In the genomic region with DNA sequence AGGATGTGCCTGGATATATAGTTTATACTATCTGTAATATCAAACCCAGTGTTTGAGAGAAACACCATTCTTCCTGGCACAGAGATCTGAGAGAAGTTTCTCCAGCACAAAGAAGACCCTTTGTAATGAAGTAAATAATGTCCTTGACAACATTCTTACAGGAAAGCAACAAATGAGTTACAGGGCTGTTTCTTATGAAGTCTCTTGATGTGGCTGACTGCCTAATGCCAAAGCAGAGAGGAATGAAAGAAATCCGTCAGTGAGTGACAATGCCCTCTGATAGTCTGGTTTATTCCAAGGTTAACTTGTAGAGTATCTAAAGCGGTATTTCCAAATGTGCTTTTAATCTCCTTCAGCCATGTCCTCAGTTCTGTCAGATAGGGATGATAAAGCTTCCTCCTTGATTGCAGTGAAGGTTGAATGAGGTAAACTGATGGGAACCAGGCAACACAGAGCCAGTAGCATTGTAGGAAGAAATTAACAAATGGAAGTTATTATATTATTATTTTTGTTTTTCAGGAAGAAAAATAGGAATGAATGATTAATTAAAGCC, we compare ENCODE assay signal across 18 cellular contexts.
A peak's percentile ranks its signal among the peaks of the same experiment; 100 is the strongest.
DNase-seq lines count a peak whose midpoint lies in the region; ATAC-seq, FAIRE-seq and TF ChIP-seq lines count a peak whose summit lies in the region.
"Had no signal": no experiment of that assay in that cellular context is flagged by ENCODE, and none has a peak within 500 bp of the region (broad histone marks: within the 10 kb centered on the region; RNA-seq: fewer than 3 reads in every experiment).

No MANE protein-coding gene starts in this region.

- no peak for TF ChIP-seq RAD21 in A549 (conservative IDR thresholded peaks at IDR 0.05 in 1 of 2, IDR thresholded peaks at IDR 0.05 in 1 of 2)

- DNase-seq in A549 (ENCODE audit: low read depth in 1 of 2, low spot score in 1 of 2) = no peak
- peak; percentile 30 for DNase-seq in RPMI7951 (ENCODE audit: low read depth)
- DNase-seq in astrocyte of the hippocampus (ENCODE audit: low read depth, low spot score) = peak; percentile 60
- DNase-seq in CD4-positive, alpha-beta memory T cell = no peak
- no peak for DNase-seq in mucosa of gallbladder (ENCODE audit: low spot score)
- DNase-seq in anterior cingulate cortex (lab: John Stamatoyannopoulos, UW) = no peak
- DNase-seq in islet precursor cell = no peak
- DNase-seq: AML-193, Caco-2, DMS153, KG1, NCI-H1436 treated with DMSO at 0.1 percent for 48 hours, NCI-H2029 treated with DMSO at 0.1 percent for 48 hours, NCI-H2171 treated with DMSO at 0.1 percent for 48 hours, NCI-H748 treated with DMSO at 0.1 percent for 48 hours had no signal

- POLR2A ChIA-PET in A549 (lab: Yijun Ruan, JAX) = no interaction called here
- POLR2A ChIA-PET in CD4-positive, alpha-beta memory T cell (lab: Charles Lee; ENCODE audit: partially characterized antibody) = no interaction called here

- CTCF ChIA-PET in A549 (lab: Yijun Ruan, JAX) = no interaction called here
- CTCF ChIA-PET in CD4-positive, alpha-beta memory T cell (lab: Charles Lee; ENCODE audit: partially characterized antibody) = no interaction called here

- no peaks in the 10 kb centered on the region for H3K9me3 ChIP-seq in A549
- H3K9me3 ChIP-seq in CD4-positive, alpha-beta memory T cell (ENCODE audit: control insufficient read depth in 1 of 2, low read length in 2 of 2) = no peaks in the 10 kb centered on the region
- H3K9me3 ChIP-seq: Caco-2 had no signal

- no peaks in the 10 kb centered on the region for H3K36me3 Mint-ChIP-seq in nephron (ENCODE audit: low read depth)
- no peaks in the 10 kb centered on the region for H3K36me3 Mint-ChIP-seq in CD4-positive, alpha-beta memory T cell
- H3K36me3 Mint-ChIP-seq: CD14-positive monocyte had no signal

- H3K4me1 Mint-ChIP-seq in nephron = peaks cover 65% of the 10 kb centered on the region
- no peaks in the 10 kb centered on the region for H3K4me1 Mint-ChIP-seq in CD4-positive, alpha-beta memory T cell

- no peak for ATAC-seq in A549

- H3K4me2 ChIP-seq in A549 = no peak overlapping the region

- intact Hi-C loops in CD4-positive, alpha-beta memory T cell (cut with micrococcal nuclease) = no loop called here

- WGBS in A549 (ENCODE audit: missing lambda C conversion rate) = 72% methylated on average over 2 of the region's 2 CpGs

- H3K4me3 Mint-ChIP-seq in nephron = no peak overlapping the region
- no peak overlapping the region for H3K4me3 Mint-ChIP-seq in CD4-positive, alpha-beta memory T cell
- H3K4me3 Mint-ChIP-seq: CD14-positive monocyte had no signal

- H3K4me1 ChIP-seq in A549 = no peaks in the 10 kb centered on the region
- H3K4me1 ChIP-seq in CD4-positive, alpha-beta memory T cell (ENCODE audit: insufficient read depth, low read length) = no peaks in the 10 kb centered on the region
- H3K4me1 ChIP-seq: Caco-2 had no signal

- no peak for TF ChIP-seq EP300 in A549 (IDR thresholded peaks at IDR 0.05)

- H3K27me3 ChIP-seq in CD4-positive, alpha-beta memory T cell (ENCODE audit: insufficient read depth, low read length) = no peaks in the 10 kb centered on the region

- TF ChIP-seq CTCF in A549 (IDR thresholded peaks at IDR 0.05) = no peak
- TF ChIP-seq CTCF in nephron (IDR thresholded peaks at IDR 0.05; ENCODE audit: unreplicated experiment in 3 of 3) = no peak

- no peak for TF ChIP-seq POLR2A in A549 (IDR thresholded peaks at IDR 0.05; ENCODE audit: low read length)

- FAIRE-seq in A549 (lab: Jason Lieb, UNC) = peak; percentile 43
- FAIRE-seq: H1 had no signal

- no peak overlapping the region for H3K27ac ChIP-seq in A549
- no peak overlapping the region for H3K27ac ChIP-seq in CD4-positive, alpha-beta memory T cell (ENCODE audit: low read depth, low read length)

- H3K36me3 ChIP-seq in CD4-positive, alpha-beta memory T cell (ENCODE audit: insufficient read depth, low read length) = no peaks in the 10 kb centered on the region

- no peaks in the 10 kb centered on the region for H3K27me3 Mint-ChIP-seq in nephron (ENCODE audit: low read depth)
- no peaks in the 10 kb centered on the region for H3K27me3 Mint-ChIP-seq in CD4-positive, alpha-beta memory T cell

- peak overlapping the region; percentile 30 to 38 (median 30) for H3K27ac Mint-ChIP-seq in nephron
- no peak overlapping the region for H3K27ac Mint-ChIP-seq in CD4-positive, alpha-beta memory T cell
- H3K27ac Mint-ChIP-seq: CD14-positive monocyte had no signal

- no peaks in the 10 kb centered on the region for H3K9me3 Mint-ChIP-seq in nephron
- H3K9me3 Mint-ChIP-seq in CD4-positive, alpha-beta memory T cell = peaks cover 0 to 9% (median 2%) of the 10 kb centered on the region in 8 donors
- H3K9me3 Mint-ChIP-seq: CD14-positive monocyte had no signal

- no peak overlapping the region for H3K4me3 ChIP-seq in A549
- H3K4me3 ChIP-seq in CD4-positive, alpha-beta memory T cell (ENCODE audit: low read length in 2 of 2) = no peak overlapping the region

TF ChIP-seq in A549, 52 proteins besides CTCF, POLR2A, EP300 and RAD21:
- no peak for TF ChIP-seq FOSL2 (IDR thresholded peaks at IDR 0.05)
- TF ChIP-seq FOSL2 (CRISPR knock-in tag; IDR thresholded peaks at IDR 0.05) = no peak
- TF ChIP-seq TP53 (CRISPR knock-in tag; IDR thresholded peaks at IDR 0.05) = no peak
- TF ChIP-seq SMC3 (IDR thresholded peaks at IDR 0.05) = no peak
- TF ChIP-seq, protein P1, sequence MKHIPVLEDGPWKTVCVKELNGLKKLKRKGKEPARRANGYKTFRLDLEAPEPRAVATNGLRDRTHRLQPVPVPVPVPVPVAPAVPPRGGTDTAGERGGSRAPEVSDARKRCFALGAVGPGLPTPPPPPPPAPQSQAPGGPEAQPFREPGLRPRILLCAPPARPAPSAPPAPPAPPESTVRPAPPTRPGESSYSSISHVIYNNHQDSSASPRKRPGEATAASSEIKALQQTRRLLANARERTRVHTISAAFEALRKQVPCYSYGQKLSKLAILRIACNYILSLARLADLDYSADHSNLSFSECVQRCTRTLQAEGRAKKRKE (CRISPR knock-in tag; IDR thresholded peaks at IDR 0.05; ENCODE audit: low read depth) = no peak
- no peak for TF ChIP-seq MYC (IDR thresholded peaks at IDR 0.05; ENCODE audit: borderline replicate concordance, low read length)
- TF ChIP-seq, protein P2, sequence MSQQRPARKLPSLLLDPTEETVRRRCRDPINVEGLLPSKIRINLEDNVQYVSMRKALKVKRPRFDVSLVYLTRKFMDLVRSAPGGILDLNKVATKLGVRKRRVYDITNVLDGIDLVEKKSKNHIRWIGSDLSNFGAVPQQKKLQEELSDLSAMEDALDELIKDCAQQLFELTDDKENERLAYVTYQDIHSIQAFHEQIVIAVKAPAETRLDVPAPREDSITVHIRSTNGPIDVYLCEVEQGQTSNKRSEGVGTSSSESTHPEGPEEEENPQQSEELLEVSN (IDR thresholded peaks at IDR 0.05; ENCODE audit: borderline replicate concordance, low read depth) = no peak
- TF ChIP-seq MAZ (IDR thresholded peaks at IDR 0.05; ENCODE audit: borderline replicate concordance, low read depth, low read length) = no peak
- TF ChIP-seq RFX5 (IDR thresholded peaks at IDR 0.05) = no peak
- TF ChIP-seq SREBF2 (IDR thresholded peaks at IDR 0.05) = no peak
- TF ChIP-seq, protein P3, sequence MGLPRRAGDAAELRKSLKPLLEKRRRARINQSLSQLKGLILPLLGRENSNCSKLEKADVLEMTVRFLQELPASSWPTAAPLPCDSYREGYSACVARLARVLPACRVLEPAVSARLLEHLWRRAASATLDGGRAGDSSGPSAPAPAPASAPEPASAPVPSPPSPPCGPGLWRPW (IDR thresholded peaks at IDR 0.05) = no peak
- TF ChIP-seq HOXA7 (CRISPR knock-in tag; IDR thresholded peaks at IDR 0.05) = no peak
- TF ChIP-seq FOXS1 (CRISPR knock-in tag; IDR thresholded peaks at IDR 0.05) = no peak
- no peak for TF ChIP-seq TFCP2L1 (CRISPR knock-in tag; IDR thresholded peaks at IDR 0.05)
- no peak for TF ChIP-seq HEYL (CRISPR knock-in tag; IDR thresholded peaks at IDR 0.05)

Comparison
In these comparisons a context has a peak if more than half of its experiments do, and no peak if none do; other contexts are left out.
1. DNase-seq: peak in RPMI7951 (single experiment) and astrocyte of the hippocampus (single experiment); none in A549 (0 of 2), CD4-positive, alpha-beta memory T cell (0 of 5), mucosa of gallbladder (single experiment), anterior cingulate cortex (0 of 58) and islet precursor cell (single experiment).
2. H3K27ac Mint-ChIP-seq: peak in nephron (3 of 3); none in CD4-positive, alpha-beta memory T cell (0 of 7).